ENCODE assay signal across 8 cellular contexts in the genomic region with DNA sequence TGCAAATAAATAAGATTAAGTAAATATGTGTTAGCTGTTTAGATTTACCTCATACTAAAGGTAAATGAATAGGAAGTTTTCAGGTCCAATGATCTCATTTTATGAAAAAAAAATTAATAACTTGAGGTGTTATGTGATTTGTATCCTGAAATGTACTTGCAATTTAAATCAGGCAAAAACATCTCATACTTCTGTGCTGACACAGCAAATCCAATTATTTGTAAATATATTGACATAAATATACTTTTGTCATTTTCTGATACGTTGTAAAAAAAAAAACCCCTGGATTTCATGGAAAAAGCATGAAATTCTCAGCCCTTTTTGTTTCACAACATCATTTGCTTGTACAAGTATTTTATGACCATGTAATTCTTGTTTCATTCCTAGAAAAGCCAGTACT.
"Had no signal": no experiment of that assay in that cellular context is flagged by ENCODE, and none has a peak within 500 bp of the region (broad histone marks: within the 10 kb centered on the region; RNA-seq: fewer than 3 reads in every experiment).

No MANE protein-coding gene starts in this region.

- FAIRE-seq: G401.6, GM12878, GM12891, GM12892, GM18507, GM19239 had no signal

- H3K4me3 ChIP-seq: GM12878 had no signal

- DNase-seq: GDM1, GF-D8 had no signal

- ATAC-seq: GM12878 had no signal
